ENCODE assay signal across 1 cellular context in genomic region chr6:44043479-44044153, GRCh38.
A peak's percentile ranks its signal among the peaks of the same experiment; 100 is the strongest.
TF ChIP-seq lines count a peak whose summit lies in the region.

No MANE protein-coding gene starts in this region.

TF ChIP-seq in K562, 482 proteins besides CTCF, POLR2A, EP300 and RAD21 (continued from another document and continues in another):
- TF ChIP-seq, protein P1, sequence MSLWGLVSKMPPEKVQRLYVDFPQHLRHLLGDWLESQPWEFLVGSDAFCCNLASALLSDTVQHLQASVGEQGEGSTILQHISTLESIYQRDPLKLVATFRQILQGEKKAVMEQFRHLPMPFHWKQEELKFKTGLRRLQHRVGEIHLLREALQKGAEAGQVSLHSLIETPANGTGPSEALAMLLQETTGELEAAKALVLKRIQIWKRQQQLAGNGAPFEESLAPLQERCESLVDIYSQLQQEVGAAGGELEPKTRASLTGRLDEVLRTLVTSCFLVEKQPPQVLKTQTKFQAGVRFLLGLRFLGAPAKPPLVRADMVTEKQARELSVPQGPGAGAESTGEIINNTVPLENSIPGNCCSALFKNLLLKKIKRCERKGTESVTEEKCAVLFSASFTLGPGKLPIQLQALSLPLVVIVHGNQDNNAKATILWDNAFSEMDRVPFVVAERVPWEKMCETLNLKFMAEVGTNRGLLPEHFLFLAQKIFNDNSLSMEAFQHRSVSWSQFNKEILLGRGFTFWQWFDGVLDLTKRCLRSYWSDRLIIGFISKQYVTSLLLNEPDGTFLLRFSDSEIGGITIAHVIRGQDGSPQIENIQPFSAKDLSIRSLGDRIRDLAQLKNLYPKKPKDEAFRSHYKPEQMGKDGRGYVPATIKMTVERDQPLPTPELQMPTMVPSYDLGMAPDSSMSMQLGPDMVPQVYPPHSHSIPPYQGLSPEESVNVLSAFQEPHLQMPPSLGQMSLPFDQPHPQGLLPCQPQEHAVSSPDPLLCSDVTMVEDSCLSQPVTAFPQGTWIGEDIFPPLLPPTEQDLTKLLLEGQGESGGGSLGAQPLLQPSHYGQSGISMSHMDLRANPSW (CRISPR knock-in tag; IDR thresholded peaks at IDR 0.05) = no peak
- TF ChIP-seq, protein P2, sequence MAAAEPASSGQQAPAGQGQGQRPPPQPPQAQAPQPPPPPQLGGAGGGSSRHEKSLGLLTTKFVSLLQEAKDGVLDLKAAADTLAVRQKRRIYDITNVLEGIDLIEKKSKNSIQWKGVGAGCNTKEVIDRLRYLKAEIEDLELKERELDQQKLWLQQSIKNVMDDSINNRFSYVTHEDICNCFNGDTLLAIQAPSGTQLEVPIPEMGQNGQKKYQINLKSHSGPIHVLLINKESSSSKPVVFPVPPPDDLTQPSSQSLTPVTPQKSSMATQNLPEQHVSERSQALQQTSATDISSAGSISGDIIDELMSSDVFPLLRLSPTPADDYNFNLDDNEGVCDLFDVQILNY (CRISPR knock-in tag; IDR thresholded peaks at IDR 0.05) = no peak
- TF ChIP-seq ZSCAN29 (IDR thresholded peaks at IDR 0.05) = no peak
- TF ChIP-seq ZNF589 (CRISPR knock-in tag; IDR thresholded peaks at IDR 0.05; ENCODE audit: low read depth) = peak; percentile 81; the same call in 1 of the 2 replicates
- no peak for TF ChIP-seq NELFE (IDR thresholded peaks at IDR 0.05; ENCODE audit: insufficient read depth, insufficient read length)
- TF ChIP-seq NR2C2 (CRISPR knock-in tag; IDR thresholded peaks at IDR 0.05) = no peak
- TF ChIP-seq NR2C2 (tag; IDR thresholded peaks at IDR 0.05) = peak; percentile 94
- no peak for TF ChIP-seq ASH1L (IDR thresholded peaks at IDR 0.05; ENCODE audit: borderline replicate concordance, low read depth, partially characterized antibody)
- TF ChIP-seq ZNF77 (CRISPR knock-in tag; IDR thresholded peaks at IDR 0.05) = no peak
- no peak for TF ChIP-seq MXI1 (IDR thresholded peaks at IDR 0.05; ENCODE audit: low read depth, low read length)
- TF ChIP-seq ZNF583 (CRISPR knock-in tag; IDR thresholded peaks at IDR 0.05) = peak; percentile 82
- no peak for TF ChIP-seq SRSF1 (IDR thresholded peaks at IDR 0.05; ENCODE audit: low read depth, low read length)
- TF ChIP-seq HMGN3 (IDR thresholded peaks at IDR 0.05; ENCODE audit: borderline replicate concordance, extremely low read depth, insufficient read length, low read depth, low read length) = no peak
- no peak; the same call in 1 of the 2 replicates for TF ChIP-seq TRIM28 (IDR thresholded peaks at IDR 0.05)
- TF ChIP-seq CBX2 (IDR thresholded peaks at IDR 0.05; ENCODE audit: insufficient read depth, low read length, poor library complexity, severe bottlenecking) = no peak
- TF ChIP-seq, protein P3, sequence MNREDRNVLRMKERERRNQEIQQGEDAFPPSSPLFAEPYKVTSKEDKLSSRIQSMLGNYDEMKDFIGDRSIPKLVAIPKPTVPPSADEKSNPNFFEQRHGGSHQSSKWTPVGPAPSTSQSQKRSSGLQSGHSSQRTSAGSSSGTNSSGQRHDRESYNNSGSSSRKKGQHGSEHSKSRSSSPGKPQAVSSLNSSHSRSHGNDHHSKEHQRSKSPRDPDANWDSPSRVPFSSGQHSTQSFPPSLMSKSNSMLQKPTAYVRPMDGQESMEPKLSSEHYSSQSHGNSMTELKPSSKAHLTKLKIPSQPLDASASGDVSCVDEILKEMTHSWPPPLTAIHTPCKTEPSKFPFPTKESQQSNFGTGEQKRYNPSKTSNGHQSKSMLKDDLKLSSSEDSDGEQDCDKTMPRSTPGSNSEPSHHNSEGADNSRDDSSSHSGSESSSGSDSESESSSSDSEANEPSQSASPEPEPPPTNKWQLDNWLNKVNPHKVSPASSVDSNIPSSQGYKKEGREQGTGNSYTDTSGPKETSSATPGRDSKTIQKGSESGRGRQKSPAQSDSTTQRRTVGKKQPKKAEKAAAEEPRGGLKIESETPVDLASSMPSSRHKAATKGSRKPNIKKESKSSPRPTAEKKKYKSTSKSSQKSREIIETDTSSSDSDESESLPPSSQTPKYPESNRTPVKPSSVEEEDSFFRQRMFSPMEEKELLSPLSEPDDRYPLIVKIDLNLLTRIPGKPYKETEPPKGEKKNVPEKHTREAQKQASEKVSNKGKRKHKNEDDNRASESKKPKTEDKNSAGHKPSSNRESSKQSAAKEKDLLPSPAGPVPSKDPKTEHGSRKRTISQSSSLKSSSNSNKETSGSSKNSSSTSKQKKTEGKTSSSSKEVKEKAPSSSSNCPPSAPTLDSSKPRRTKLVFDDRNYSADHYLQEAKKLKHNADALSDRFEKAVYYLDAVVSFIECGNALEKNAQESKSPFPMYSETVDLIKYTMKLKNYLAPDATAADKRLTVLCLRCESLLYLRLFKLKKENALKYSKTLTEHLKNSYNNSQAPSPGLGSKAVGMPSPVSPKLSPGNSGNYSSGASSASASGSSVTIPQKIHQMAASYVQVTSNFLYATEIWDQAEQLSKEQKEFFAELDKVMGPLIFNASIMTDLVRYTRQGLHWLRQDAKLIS (CRISPR knock-in tag; IDR thresholded peaks at IDR 0.05) = no peak
- TF ChIP-seq ZNF165 (CRISPR knock-in tag; IDR thresholded peaks at IDR 0.05; ENCODE audit: borderline replicate concordance) = 0 out of 2 replicates have a peak, but pooled peaks have one; percentile 40
- TF ChIP-seq ZC3H8 (IDR thresholded peaks at IDR 0.05) = no peak
- TF ChIP-seq MYNN (IDR thresholded peaks at IDR 0.05) = no peak
- no peak for TF ChIP-seq MYNN (CRISPR knock-in tag; IDR thresholded peaks at IDR 0.05)
- no peak for TF ChIP-seq ZNF507 (tag; conservative IDR thresholded peaks at IDR 0.05)
- no peak for TF ChIP-seq CSDE1 (IDR thresholded peaks at IDR 0.05)
- no peak for TF ChIP-seq SUPT5H (IDR thresholded peaks at IDR 0.05)
- TF ChIP-seq NCOA6 (IDR thresholded peaks at IDR 0.05) = no peak
- TF ChIP-seq, protein P4, sequence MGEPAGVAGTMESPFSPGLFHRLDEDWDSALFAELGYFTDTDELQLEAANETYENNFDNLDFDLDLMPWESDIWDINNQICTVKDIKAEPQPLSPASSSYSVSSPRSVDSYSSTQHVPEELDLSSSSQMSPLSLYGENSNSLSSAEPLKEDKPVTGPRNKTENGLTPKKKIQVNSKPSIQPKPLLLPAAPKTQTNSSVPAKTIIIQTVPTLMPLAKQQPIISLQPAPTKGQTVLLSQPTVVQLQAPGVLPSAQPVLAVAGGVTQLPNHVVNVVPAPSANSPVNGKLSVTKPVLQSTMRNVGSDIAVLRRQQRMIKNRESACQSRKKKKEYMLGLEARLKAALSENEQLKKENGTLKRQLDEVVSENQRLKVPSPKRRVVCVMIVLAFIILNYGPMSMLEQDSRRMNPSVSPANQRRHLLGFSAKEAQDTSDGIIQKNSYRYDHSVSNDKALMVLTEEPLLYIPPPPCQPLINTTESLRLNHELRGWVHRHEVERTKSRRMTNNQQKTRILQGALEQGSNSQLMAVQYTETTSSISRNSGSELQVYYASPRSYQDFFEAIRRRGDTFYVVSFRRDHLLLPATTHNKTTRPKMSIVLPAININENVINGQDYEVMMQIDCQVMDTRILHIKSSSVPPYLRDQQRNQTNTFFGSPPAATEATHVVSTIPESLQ (CRISPR knock-in tag; IDR thresholded peaks at IDR 0.05) = no peak
- TF ChIP-seq EP400 (IDR thresholded peaks at IDR 0.05) = peak; percentile 78
- TF ChIP-seq ZBTB43 (CRISPR knock-in tag; IDR thresholded peaks at IDR 0.05) = no peak
- TF ChIP-seq RNF2 (IDR thresholded peaks at IDR 0.05) = peak; percentile 74; the same call in 1 of the 2 replicates
- no peak for TF ChIP-seq HDAC6 (IDR thresholded peaks at IDR 0.05; ENCODE audit: low read depth, low read length)
- TF ChIP-seq, protein P5, sequence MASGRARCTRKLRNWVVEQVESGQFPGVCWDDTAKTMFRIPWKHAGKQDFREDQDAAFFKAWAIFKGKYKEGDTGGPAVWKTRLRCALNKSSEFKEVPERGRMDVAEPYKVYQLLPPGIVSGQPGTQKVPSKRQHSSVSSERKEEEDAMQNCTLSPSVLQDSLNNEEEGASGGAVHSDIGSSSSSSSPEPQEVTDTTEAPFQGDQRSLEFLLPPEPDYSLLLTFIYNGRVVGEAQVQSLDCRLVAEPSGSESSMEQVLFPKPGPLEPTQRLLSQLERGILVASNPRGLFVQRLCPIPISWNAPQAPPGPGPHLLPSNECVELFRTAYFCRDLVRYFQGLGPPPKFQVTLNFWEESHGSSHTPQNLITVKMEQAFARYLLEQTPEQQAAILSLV (tag; IDR thresholded peaks at IDR 0.05) = peak; percentile 68
- peak; percentile 86; the same call in 1 of the 2 replicates for TF ChIP-seq GATAD2A (IDR thresholded peaks at IDR 0.05)
- TF ChIP-seq, protein P6, sequence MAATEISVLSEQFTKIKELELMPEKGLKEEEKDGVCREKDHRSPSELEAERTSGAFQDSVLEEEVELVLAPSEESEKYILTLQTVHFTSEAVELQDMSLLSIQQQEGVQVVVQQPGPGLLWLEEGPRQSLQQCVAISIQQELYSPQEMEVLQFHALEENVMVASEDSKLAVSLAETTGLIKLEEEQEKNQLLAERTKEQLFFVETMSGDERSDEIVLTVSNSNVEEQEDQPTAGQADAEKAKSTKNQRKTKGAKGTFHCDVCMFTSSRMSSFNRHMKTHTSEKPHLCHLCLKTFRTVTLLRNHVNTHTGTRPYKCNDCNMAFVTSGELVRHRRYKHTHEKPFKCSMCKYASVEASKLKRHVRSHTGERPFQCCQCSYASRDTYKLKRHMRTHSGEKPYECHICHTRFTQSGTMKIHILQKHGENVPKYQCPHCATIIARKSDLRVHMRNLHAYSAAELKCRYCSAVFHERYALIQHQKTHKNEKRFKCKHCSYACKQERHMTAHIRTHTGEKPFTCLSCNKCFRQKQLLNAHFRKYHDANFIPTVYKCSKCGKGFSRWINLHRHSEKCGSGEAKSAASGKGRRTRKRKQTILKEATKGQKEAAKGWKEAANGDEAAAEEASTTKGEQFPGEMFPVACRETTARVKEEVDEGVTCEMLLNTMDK (IDR thresholded peaks at IDR 0.05; ENCODE audit: borderline replicate concordance, insufficient read depth, low read depth, low read length, poor library complexity, severe bottlenecking) = no peak
- TF ChIP-seq ZNF764 (CRISPR knock-in tag; IDR thresholded peaks at IDR 0.05; ENCODE audit: low read depth) = no peak
- TF ChIP-seq ZBTB1 (CRISPR knock-in tag; IDR thresholded peaks at IDR 0.05; ENCODE audit: borderline replicate concordance, low read depth) = no peak
- no peak for TF ChIP-seq SRSF7 (optimal IDR thresholded peaks at IDR 0.05; ENCODE audit: low read depth, low read length)
- TF ChIP-seq, protein P7, sequence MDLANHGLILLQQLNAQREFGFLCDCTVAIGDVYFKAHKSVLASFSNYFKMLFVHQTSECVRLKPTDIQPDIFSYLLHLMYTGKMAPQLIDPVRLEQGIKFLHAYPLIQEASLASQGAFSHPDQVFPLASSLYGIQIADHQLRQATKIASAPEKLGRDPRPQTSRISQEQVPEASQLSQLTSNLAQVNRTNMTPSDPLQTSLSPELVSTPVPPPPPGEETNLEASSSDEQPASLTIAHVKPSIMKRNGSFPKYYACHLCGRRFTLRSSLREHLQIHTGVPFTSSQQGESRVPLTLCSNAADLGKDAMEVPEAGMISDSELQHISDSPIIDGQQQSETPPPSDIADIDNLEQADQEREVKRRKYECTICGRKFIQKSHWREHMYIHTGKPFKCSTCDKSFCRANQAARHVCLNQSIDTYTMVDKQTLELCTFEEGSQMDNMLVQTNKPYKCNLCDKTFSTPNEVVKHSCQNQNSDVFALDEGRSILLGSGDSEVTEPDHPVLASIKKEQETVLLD (IDR thresholded peaks at IDR 0.05) = no peak
- TF ChIP-seq ZNF778 (CRISPR knock-in tag; IDR thresholded peaks at IDR 0.05) = no peak
- TF ChIP-seq, protein P8, sequence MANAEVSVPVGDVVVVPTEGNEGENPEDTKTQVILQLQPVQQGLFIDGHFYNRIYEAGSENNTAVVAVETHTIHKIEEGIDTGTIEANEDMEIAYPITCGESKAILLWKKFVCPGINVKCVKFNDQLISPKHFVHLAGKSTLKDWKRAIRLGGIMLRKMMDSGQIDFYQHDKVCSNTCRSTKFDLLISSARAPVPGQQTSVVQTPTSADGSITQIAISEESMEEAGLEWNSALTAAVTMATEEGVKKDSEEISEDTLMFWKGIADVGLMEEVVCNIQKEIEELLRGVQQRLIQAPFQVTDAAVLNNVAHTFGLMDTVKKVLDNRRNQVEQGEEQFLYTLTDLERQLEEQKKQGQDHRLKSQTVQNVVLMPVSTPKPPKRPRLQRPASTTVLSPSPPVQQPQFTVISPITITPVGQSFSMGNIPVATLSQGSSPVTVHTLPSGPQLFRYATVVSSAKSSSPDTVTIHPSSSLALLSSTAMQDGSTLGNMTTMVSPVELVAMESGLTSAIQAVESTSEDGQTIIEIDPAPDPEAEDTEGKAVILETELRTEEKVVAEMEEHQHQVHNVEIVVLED (CRISPR knock-in tag; IDR thresholded peaks at IDR 0.05) = no peak
- no peak for TF ChIP-seq ELK1 (CRISPR knock-in tag; IDR thresholded peaks at IDR 0.05)
- peak; percentile 31; the same call in 1 of the 2 replicates for TF ChIP-seq ZNF766 (CRISPR knock-in tag; conservative IDR thresholded peaks at IDR 0.05)
- peak; percentile 78 for TF ChIP-seq VEZF1 (CRISPR knock-in tag; IDR thresholded peaks at IDR 0.05)
- TF ChIP-seq, protein P9, sequence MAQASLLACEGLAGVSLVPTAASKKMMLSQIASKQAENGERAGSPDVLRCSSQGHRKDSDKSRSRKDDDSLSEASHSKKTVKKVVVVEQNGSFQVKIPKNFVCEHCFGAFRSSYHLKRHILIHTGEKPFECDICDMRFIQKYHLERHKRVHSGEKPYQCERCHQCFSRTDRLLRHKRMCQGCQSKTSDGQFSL (CRISPR knock-in tag; IDR thresholded peaks at IDR 0.05) = no peak
- TF ChIP-seq, protein P9 (tag; IDR thresholded peaks at IDR 0.05) = no peak; a peak in 1 of 4 replicates
